1 cellular context compared by ENCODE assay signal in the genomic region with DNA sequence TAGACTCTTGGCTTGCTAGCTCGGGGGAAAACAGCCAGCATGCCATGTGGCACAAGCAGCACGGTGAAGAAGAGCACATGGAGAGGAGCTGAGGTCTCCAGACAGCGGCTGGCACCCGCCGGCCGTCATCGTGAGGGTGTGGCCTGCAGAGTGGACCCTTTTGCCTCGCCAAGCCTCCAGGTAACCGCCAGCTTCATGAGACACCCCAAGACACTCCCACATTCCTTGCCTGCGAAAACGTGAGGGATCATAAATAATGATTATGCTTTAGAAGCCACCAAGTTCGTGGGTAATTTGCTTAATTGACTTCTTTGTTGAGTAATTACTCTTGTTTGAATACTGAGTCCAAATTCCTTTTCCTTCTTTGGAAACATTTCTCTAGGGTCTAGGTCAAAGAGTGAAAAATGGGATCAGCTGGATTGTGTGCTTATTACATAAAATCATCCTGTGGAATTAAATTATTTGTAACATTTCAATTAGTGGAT.
TF ChIP-seq lines count a peak whose summit lies in the region.

No MANE protein-coding gene starts in this region.

TF ChIP-seq in HepG2, 621 proteins besides CTCF, POLR2A, EP300 and RAD21 (continued from another document and continues in another):
- TF ChIP-seq ZBTB33 (CRISPR knock-in tag; IDR thresholded peaks at IDR 0.05): peak; percentile 95
- peak; percentile 40 for TF ChIP-seq SALL1 (CRISPR knock-in tag; IDR thresholded peaks at IDR 0.05)
- TF ChIP-seq, protein P1, sequence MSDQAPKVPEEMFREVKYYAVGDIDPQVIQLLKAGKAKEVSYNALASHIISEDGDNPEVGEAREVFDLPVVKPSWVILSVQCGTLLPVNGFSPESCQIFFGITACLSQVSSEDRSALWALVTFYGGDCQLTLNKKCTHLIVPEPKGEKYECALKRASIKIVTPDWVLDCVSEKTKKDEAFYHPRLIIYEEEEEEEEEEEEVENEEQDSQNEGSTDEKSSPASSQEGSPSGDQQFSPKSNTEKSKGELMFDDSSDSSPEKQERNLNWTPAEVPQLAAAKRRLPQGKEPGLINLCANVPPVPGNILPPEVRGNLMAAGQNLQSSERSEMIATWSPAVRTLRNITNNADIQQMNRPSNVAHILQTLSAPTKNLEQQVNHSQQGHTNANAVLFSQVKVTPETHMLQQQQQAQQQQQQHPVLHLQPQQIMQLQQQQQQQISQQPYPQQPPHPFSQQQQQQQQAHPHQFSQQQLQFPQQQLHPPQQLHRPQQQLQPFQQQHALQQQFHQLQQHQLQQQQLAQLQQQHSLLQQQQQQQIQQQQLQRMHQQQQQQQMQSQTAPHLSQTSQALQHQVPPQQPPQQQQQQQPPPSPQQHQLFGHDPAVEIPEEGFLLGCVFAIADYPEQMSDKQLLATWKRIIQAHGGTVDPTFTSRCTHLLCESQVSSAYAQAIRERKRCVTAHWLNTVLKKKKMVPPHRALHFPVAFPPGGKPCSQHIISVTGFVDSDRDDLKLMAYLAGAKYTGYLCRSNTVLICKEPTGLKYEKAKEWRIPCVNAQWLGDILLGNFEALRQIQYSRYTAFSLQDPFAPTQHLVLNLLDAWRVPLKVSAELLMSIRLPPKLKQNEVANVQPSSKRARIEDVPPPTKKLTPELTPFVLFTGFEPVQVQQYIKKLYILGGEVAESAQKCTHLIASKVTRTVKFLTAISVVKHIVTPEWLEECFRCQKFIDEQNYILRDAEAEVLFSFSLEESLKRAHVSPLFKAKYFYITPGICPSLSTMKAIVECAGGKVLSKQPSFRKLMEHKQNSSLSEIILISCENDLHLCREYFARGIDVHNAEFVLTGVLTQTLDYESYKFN (CRISPR knock-in tag; conservative IDR thresholded peaks at IDR 0.05): peak; percentile 67
- TF ChIP-seq HNRNPL (IDR thresholded peaks at IDR 0.05; ENCODE audit: low read depth, low read length): no peak
- no peak for TF ChIP-seq BRD4 (CRISPR knock-in tag; IDR thresholded peaks at IDR 0.05)
- TF ChIP-seq GATAD2A (CRISPR knock-in tag; IDR thresholded peaks at IDR 0.05): peak; percentile 50; the same call in 1 of the 2 replicates
- TF ChIP-seq TEAD2 (CRISPR knock-in tag; IDR thresholded peaks at IDR 0.05): no peak
- TF ChIP-seq ELF3 (CRISPR knock-in tag; IDR thresholded peaks at IDR 0.05): no peak
- TF ChIP-seq SKIL (CRISPR knock-in tag; IDR thresholded peaks at IDR 0.05; ENCODE audit: borderline replicate concordance): 0 out of 2 replicates have a peak, but pooled peaks have one; percentile 30
- TF ChIP-seq ZNF557 (CRISPR knock-in tag; IDR thresholded peaks at IDR 0.05): no peak
- TF ChIP-seq CHD4 (IDR thresholded peaks at IDR 0.05; ENCODE audit: borderline replicate concordance, low read length): peak; percentile 75; the same call in 1 of the 2 replicates
- peak; percentile 69 for TF ChIP-seq PPARG (CRISPR knock-in tag; conservative IDR thresholded peaks at IDR 0.05)
- TF ChIP-seq MAF1 (CRISPR knock-in tag; IDR thresholded peaks at IDR 0.05; ENCODE audit: borderline replicate concordance): no peak
- TF ChIP-seq ZNF296 (CRISPR knock-in tag; conservative IDR thresholded peaks at IDR 0.05): no peak
- no peak for TF ChIP-seq XRCC5 (optimal IDR thresholded peaks at IDR 0.05; ENCODE audit: low read length)
- TF ChIP-seq SIN3B (IDR thresholded peaks at IDR 0.05; ENCODE audit: low read length): no peak
- TF ChIP-seq THAP11 (CRISPR knock-in tag; IDR thresholded peaks at IDR 0.05): no peak
- TF ChIP-seq HMGXB4 (CRISPR knock-in tag; IDR thresholded peaks at IDR 0.05; ENCODE audit: borderline replicate concordance in 1 of 2, low read depth in 1 of 2): peak in 1 of 2 experiments; percentile 23; a peak in 1 of 4 replicates
- TF ChIP-seq CBX5 (CRISPR knock-in tag; IDR thresholded peaks at IDR 0.05; ENCODE audit: borderline replicate concordance): no peak
- TF ChIP-seq, protein P2, sequence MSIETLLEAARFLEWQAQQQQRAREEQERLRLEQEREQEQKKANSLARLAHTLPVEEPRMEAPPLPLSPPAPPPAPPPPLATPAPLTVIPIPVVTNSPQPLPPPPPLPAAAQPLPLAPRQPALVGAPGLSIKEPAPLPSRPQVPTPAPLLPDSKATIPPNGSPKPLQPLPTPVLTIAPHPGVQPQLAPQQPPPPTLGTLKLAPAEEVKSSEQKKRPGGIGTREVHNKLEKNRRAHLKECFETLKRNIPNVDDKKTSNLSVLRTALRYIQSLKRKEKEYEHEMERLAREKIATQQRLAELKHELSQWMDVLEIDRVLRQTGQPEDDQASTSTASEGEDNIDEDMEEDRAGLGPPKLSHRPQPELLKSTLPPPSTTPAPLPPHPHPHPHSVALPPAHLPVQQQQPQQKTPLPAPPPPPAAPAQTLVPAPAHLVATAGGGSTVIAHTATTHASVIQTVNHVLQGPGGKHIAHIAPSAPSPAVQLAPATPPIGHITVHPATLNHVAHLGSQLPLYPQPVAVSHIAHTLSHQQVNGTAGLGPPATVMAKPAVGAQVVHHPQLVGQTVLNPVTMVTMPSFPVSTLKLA (IDR thresholded peaks at IDR 0.05): peak; percentile 96
- TF ChIP-seq, protein P3, sequence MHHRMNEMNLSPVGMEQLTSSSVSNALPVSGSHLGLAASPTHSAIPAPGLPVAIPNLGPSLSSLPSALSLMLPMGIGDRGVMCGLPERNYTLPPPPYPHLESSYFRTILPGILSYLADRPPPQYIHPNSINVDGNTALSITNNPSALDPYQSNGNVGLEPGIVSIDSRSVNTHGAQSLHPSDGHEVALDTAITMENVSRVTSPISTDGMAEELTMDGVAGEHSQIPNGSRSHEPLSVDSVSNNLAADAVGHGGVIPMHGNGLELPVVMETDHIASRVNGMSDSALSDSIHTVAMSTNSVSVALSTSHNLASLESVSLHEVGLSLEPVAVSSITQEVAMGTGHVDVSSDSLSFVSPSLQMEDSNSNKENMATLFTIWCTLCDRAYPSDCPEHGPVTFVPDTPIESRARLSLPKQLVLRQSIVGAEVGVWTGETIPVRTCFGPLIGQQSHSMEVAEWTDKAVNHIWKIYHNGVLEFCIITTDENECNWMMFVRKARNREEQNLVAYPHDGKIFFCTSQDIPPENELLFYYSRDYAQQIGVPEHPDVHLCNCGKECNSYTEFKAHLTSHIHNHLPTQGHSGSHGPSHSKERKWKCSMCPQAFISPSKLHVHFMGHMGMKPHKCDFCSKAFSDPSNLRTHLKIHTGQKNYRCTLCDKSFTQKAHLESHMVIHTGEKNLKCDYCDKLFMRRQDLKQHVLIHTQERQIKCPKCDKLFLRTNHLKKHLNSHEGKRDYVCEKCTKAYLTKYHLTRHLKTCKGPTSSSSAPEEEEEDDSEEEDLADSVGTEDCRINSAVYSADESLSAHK (CRISPR knock-in tag; IDR thresholded peaks at IDR 0.05; ENCODE audit: borderline replicate concordance): no peak
- 0 out of 2 replicates have a peak, but pooled peaks have one; percentile 26 for TF ChIP-seq ZNF251 (CRISPR knock-in tag; IDR thresholded peaks at IDR 0.05)
- 0 out of 2 replicates have a peak, but pooled peaks have one; percentile 35 for TF ChIP-seq TCF7 (IDR thresholded peaks at IDR 0.05; ENCODE audit: low read depth)
- no peak for TF ChIP-seq RNF2 (conservative IDR thresholded peaks at IDR 0.05; ENCODE audit: low read depth)
- TF ChIP-seq MTA3 (CRISPR knock-in tag; IDR thresholded peaks at IDR 0.05): no peak
- TF ChIP-seq, protein P4, sequence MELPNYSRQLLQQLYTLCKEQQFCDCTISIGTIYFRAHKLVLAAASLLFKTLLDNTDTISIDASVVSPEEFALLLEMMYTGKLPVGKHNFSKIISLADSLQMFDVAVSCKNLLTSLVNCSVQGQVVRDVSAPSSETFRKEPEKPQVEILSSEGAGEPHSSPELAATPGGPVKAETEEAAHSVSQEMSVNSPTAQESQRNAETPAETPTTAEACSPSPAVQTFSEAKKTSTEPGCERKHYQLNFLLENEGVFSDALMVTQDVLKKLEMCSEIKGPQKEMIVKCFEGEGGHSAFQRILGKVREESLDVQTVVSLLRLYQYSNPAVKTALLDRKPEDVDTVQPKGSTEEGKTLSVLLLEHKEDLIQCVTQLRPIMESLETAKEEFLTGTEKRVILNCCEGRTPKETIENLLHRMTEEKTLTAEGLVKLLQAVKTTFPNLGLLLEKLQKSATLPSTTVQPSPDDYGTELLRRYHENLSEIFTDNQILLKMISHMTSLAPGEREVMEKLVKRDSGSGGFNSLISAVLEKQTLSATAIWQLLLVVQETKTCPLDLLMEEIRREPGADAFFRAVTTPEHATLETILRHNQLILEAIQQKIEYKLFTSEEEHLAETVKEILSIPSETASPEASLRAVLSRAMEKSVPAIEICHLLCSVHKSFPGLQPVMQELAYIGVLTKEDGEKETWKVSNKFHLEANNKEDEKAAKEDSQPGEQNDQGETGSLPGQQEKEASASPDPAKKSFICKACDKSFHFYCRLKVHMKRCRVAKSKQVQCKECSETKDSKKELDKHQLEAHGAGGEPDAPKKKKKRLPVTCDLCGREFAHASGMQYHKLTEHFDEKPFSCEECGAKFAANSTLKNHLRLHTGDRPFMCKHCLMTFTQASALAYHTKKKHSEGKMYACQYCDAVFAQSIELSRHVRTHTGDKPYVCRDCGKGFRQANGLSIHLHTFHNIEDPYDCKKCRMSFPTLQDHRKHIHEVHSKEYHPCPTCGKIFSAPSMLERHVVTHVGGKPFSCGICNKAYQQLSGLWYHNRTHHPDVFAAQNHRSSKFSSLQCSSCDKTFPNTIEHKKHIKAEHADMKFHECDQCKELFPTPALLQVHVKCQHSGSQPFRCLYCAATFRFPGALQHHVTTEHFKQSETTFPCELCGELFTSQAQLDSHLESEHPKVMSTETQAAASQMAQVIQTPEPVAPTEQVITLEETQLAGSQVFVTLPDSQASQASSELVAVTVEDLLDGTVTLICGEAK (IDR thresholded peaks at IDR 0.05): no peak
- TF ChIP-seq, protein P4 (CRISPR knock-in tag; IDR thresholded peaks at IDR 0.05): no peak
- no peak for TF ChIP-seq SP5 (CRISPR knock-in tag; IDR thresholded peaks at IDR 0.05; ENCODE audit: borderline replicate concordance, low read depth)
- no peak for TF ChIP-seq ZNF468 (CRISPR knock-in tag; IDR thresholded peaks at IDR 0.05)
- no peak for TF ChIP-seq HOXA9 (CRISPR knock-in tag; IDR thresholded peaks at IDR 0.05; ENCODE audit: borderline replicate concordance)
- TF ChIP-seq TRIM24 (CRISPR knock-in tag; IDR thresholded peaks at IDR 0.05): peak; percentile 50; the same call in 1 of the 2 replicates
- no peak for TF ChIP-seq YEATS2 (CRISPR knock-in tag; IDR thresholded peaks at IDR 0.05; ENCODE audit: borderline replicate concordance)
- TF ChIP-seq SIN3A (IDR thresholded peaks at IDR 0.05; ENCODE audit: borderline replicate concordance, low read depth, low read length): no peak
- no peak for TF ChIP-seq ONECUT2 (CRISPR knock-in tag; IDR thresholded peaks at IDR 0.05)
